In the genomic region with DNA sequence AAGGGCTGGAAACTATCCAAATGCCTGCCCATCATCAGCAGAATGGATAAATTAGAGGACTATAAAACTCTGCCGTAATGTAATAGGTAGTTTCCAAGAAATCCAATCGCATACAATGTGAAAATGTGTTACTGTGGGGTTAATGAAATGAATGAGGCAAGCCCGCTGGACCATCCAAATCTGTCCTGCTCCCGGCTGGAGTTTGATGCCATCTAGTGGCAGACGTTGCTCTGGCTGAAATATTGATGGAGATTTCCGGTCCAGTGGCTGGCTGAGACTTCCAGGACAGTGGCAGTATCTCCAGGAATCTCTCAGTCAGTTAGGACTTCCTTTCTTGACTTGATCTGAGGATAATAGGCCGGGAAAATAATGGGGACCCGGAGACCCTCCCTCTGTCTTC, we compare ENCODE assay signal across 12 cellular contexts. TPM values are rescaled to one million over a fixed set of nuclear protein-coding genes. Genes with fewer than 3 reads are reported as not detected.
"Had no signal": no experiment of that assay in that cellular context is flagged by ENCODE, and none has a peak within 500 bp of the region (broad histone marks: within the 10 kb centered on the region; RNA-seq: fewer than 3 reads in every experiment).

No MANE protein-coding gene starts in this region.

RNA-seq across cellular contexts. Expression of gene CTAG1A, which starts 1.9 kb away (rescaled TPM):
- total RNA-seq: cerebellum; colonic mucosa; dermis blood vessel endothelial cell; epithelial cell of proximal tubule; esophagus squamous epithelium; lower lobe of right lung; mesothelial cell of epicardium; natural killer cell treated with Interleukin-12 subunit alpha and Interleukin-12 subunit beta and Interleukin-15 and Interleukin-18, amount 100 ng/mL, for 72 hours; suprapubic skin; thyroid gland; uterus had no signal
- polyA plus RNA-seq: small intestine had no signal

RNA-seq across cellular contexts. Expression of gene CTAG1B, which starts 36.1 kb away (rescaled TPM):
- total RNA-seq: cerebellum; colonic mucosa; dermis blood vessel endothelial cell; epithelial cell of proximal tubule; esophagus squamous epithelium; lower lobe of right lung; mesothelial cell of epicardium; natural killer cell treated with Interleukin-12 subunit alpha and Interleukin-12 subunit beta and Interleukin-15 and Interleukin-18, amount 100 ng/mL, for 72 hours; suprapubic skin; thyroid gland had no signal
- polyA plus RNA-seq: small intestine had no signal
